Comparison of ENCODE assay signal across 27 cellular contexts in genomic region chr21:27058673-27059365, GRCh38.
"Had no signal": no experiment of that assay in that cellular context is flagged by ENCODE, and none has a peak within 500 bp of the region (broad histone marks: within the 10 kb centered on the region; RNA-seq: fewer than 3 reads in every experiment).

No MANE protein-coding gene starts in this region.

- H2AFZ ChIP-seq: hepatocyte had no signal

- H3K4me2 ChIP-seq: hepatocyte had no signal

- DNase-seq: activated CD4-positive, alpha-beta T cell treated with anti-CD3 and anti-CD28 coated beads for 1 hour; activated T-cell treated with anti-CD3 and anti-CD28 coated beads, Interleukin-2, amount 50 U/mL, for 1 hour; adrenal gland; cerebellar nuclear complex; cortex of kidney; endodermal cell; foreskin melanocyte; glutamatergic neuron; immature natural killer cell; kidney glomerular epithelial cell; left lung; midbrain; natural killer cell; ovary; psoas muscle; stimulated activated CD4-positive, alpha-beta T cell treated with anti-CD3 and anti-CD28 coated beads, Interleukin-12 subunit alpha, Interleukin-12 subunit beta, amount 100 ng/mL, for 4 hours; stimulated activated CD4-positive, alpha-beta T cell treated with anti-CD3 and anti-CD28 coated beads, Interleukin-4, amount 100 ng/mL, for 4 hours; stimulated activated naive CD8-positive, alpha-beta T cell treated with anti-CD3 and anti-CD28 coated beads, Interleukin-15, Interleukin-2, amounts not matched to agents 100 U/mL and 50 U/mL, for 24 hours; T-helper 1 cell; thyroid gland; upper lobe of right lung had no signal

- H3K27ac ChIP-seq: adrenal gland, epithelial cell of prostate, hepatocyte, left lung, ovary, psoas muscle, right atrium auricular region, thyroid gland, upper lobe of right lung had no signal

- H3K36me3 ChIP-seq: adrenal gland, left lung, ovary, right atrium auricular region, thyroid gland, upper lobe of right lung had no signal

- FAIRE-seq: astrocyte, TTC549 had no signal

- H3K4me3 ChIP-seq: adrenal gland, hepatocyte, left lung, lung, ovary, psoas muscle, right atrium auricular region, thyroid gland, upper lobe of right lung had no signal

- H3K27me3 ChIP-seq: adrenal gland, hepatocyte, left lung, ovary, right atrium auricular region, thyroid gland, upper lobe of right lung had no signal

- H3K4me1 ChIP-seq: left lung, psoas muscle, right atrium auricular region, thyroid gland, upper lobe of right lung had no signal

- ATAC-seq: left lung; natural killer cell; psoas muscle; stimulated activated naive CD8-positive, alpha-beta T cell treated with anti-CD3 and anti-CD28 coated beads, Interleukin-15, Interleukin-2, amounts not matched to agents 100 U/mL and 50 U/mL, for 24 hours; upper lobe of right lung had no signal

- H3K9me3 ChIP-seq: ovary, psoas muscle, thyroid gland, upper lobe of right lung had no signal

- H3K79me2 ChIP-seq: hepatocyte had no signal
